Comparison of ENCODE assay signal across 13 cellular contexts in genomic region chr4:185582651-185583400, GRCh38. TPM values are rescaled to one million over a fixed set of nuclear protein-coding genes. Genes with fewer than 3 reads are reported as not detected.
"Had no signal": no experiment of that assay in that cellular context is flagged by ENCODE, and none has a peak within 500 bp of the region (broad histone marks: within the 10 kb centered on the region; RNA-seq: fewer than 3 reads in every experiment).

No MANE protein-coding gene starts in this region.

- DNase-seq: body of pancreas; dorsolateral prefrontal cortex; midbrain; naive thymus-derived CD4-positive, alpha-beta T cell; sigmoid colon; stimulated activated CD4-positive, alpha-beta T cell treated with anti-CD3 and anti-CD28 coated beads, Interleukin-4, amount 100 ng/mL, for 1 hour; stimulated activated CD8-positive, alpha-beta memory T cell treated with anti-CD3 and anti-CD28 coated beads, Interleukin-4, amount 100 ng/mL, for 48 hours; stimulated activated naive CD8-positive, alpha-beta T cell treated with anti-CD3 and anti-CD28 coated beads, Interleukin-15, Interleukin-2, amounts not matched to agents 100 U/mL and 50 U/mL, for 24 hours; upper lobe of right lung had no signal

- H3K27me3 ChIP-seq: body of pancreas, dorsolateral prefrontal cortex, sigmoid colon, upper lobe of right lung had no signal

- H3K27ac ChIP-seq: body of pancreas, dorsolateral prefrontal cortex, prostate gland, sigmoid colon, upper lobe of right lung had no signal

- ATAC-seq: esophagus mucosa; naive thymus-derived CD4-positive, alpha-beta T cell; stimulated activated naive CD8-positive, alpha-beta T cell treated with anti-CD3 and anti-CD28 coated beads, Interleukin-15, Interleukin-2, amounts not matched to agents 100 U/mL and 50 U/mL, for 24 hours; upper lobe of right lung had no signal

- H3K9me3 Mint-ChIP-seq: activated naive CD4-positive, alpha-beta T cell treated with anti-CD3 and anti-CD28 coated beads, Interleukin-2, amount 50 U/mL, for 24 hours had no signal

- H3K9me3 ChIP-seq: body of pancreas, prostate gland, sigmoid colon, upper lobe of right lung had no signal

- H3K36me3 Mint-ChIP-seq: activated naive CD4-positive, alpha-beta T cell treated with anti-CD3 and anti-CD28 coated beads, Interleukin-2, amount 50 U/mL, for 24 hours had no signal

- H3K36me3 ChIP-seq: prostate gland, upper lobe of right lung had no signal

- H3K4me3 Mint-ChIP-seq: activated naive CD4-positive, alpha-beta T cell treated with anti-CD3 and anti-CD28 coated beads, Interleukin-2, amount 50 U/mL, for 24 hours; naive thymus-derived CD4-positive, alpha-beta T cell had no signal

- H3K4me3 ChIP-seq: body of pancreas, dorsolateral prefrontal cortex, prostate gland, sigmoid colon, upper lobe of right lung had no signal

- H3K4me1 ChIP-seq: body of pancreas, prostate gland, sigmoid colon, upper lobe of right lung had no signal

- H3K27ac Mint-ChIP-seq: activated naive CD4-positive, alpha-beta T cell treated with anti-CD3 and anti-CD28 coated beads, Interleukin-2, amount 50 U/mL, for 24 hours; naive thymus-derived CD4-positive, alpha-beta T cell had no signal

RNA-seq across cellular contexts. Expression of gene PDLIM3, which starts 47.5 kb away (rescaled TPM):
- total RNA-seq: naive thymus-derived CD4-positive, alpha-beta T cell; T-helper 2 cell treated with Interferon-gamma antibody and Interleukin-4, amounts not matched to agents 100 ng/mL and 5 ng/mL, for 36 hours had no signal
- polyA plus RNA-seq: naive thymus-derived CD4-positive, alpha-beta T cell had no signal
